Comparison of ENCODE assay signal across 14 cellular contexts in the genomic region with DNA sequence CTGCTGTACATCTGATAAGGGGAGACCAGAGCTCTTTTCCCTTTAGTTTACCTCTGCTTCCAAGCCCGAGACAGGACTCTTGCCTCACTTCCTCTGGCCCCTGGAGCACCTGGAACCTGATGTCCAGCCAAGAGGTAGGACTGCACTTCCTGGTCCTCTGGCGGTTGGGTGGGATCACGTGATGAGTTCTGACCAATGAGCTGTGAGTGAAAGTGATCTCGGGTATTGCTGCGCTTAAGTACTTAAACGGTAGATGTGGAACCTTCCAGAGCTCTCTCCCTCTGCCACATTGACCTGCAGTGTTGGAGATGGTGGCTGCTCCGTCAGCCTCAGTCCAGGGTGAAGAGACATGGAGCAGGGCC.
DNase-seq lines count a peak whose midpoint lies in the region; ATAC-seq, FAIRE-seq and TF ChIP-seq lines count a peak whose summit lies in the region.
"Had no signal": no experiment of that assay in that cellular context is flagged by ENCODE, and none has a peak within 500 bp of the region (broad histone marks: within the 10 kb centered on the region; RNA-seq: fewer than 3 reads in every experiment).

No MANE protein-coding gene starts in this region.

- CTCF ChIA-PET in GM12878 (lab: Yijun Ruan, JAX) = interaction anchor here (0.9 to 5.6 kb wide), 7 partner anchors 9 to 140 kb away, joined by 3 to 77 read pairs (median 3); no protein-coding TSS in a partner anchor
- CTCF ChIA-PET in CD4-positive, alpha-beta T cell (lab: Charles Lee) = no interaction called here

- TF ChIP-seq EP300 in GM12878 (IDR thresholded peaks at IDR 0.05; ENCODE audit: borderline replicate concordance in 1 of 2, control insufficient read depth in 1 of 2, low read depth in 2 of 2, low read length in 2 of 2) = no peak

- H3K36me3 Mint-ChIP-seq in GM23338 (ENCODE audit: low read depth) (no peaks in the 10 kb centered on the region), neural crest cell (ENCODE audit: low read depth) (no peaks in the 10 kb centered on the region)
- H3K36me3 Mint-ChIP-seq in activated T-cell treated with anti-CD3 and anti-CD28 coated beads, Interleukin-2, amount 50 U/mL, for 72 hours (ENCODE audit: insufficient read depth in 2 of 2) = no peaks in the 10 kb centered on the region
- no peaks in the 10 kb centered on the region for H3K36me3 Mint-ChIP-seq in CD4-positive, alpha-beta T cell (ENCODE audit: low read depth)

- H3K4me3 ChIP-seq in GM23338 (no peak overlapping the region), GM12878 (no peak overlapping the region)
- H3K4me3 ChIP-seq: HAP-1, SK-N-MC had no signal

- H3K27ac Mint-ChIP-seq in GM23338 = no peak overlapping the region
- peak overlapping the region; percentile 3 for H3K27ac Mint-ChIP-seq in neural crest cell (ENCODE audit: unreplicated experiment)
- H3K27ac Mint-ChIP-seq in activated T-cell treated with anti-CD3 and anti-CD28 coated beads, Interleukin-2, amount 50 U/mL, for 72 hours = no peak overlapping the region
- H3K27ac Mint-ChIP-seq in CD4-positive, alpha-beta T cell = no peak overlapping the region

- H3K36me3 ChIP-seq in GM23338 (ENCODE audit: insufficient read depth) = no peaks in the 10 kb centered on the region
- H3K36me3 ChIP-seq in GM12878 (ENCODE audit: control insufficient read depth in 2 of 2, insufficient read depth in 2 of 2, low read length in 1 of 2) = no peaks in the 10 kb centered on the region
- H3K36me3 ChIP-seq: BE2C, HAP-1 had no signal

- intact Hi-C loops in GM12878 (cut with micrococcal nuclease; ENCODE audit: unreplicated experiment) = no loop called here
- intact Hi-C loops in CD4-positive, alpha-beta T cell (cut with DNase I, micrococcal nuclease) = no loop called here

- no peak for FAIRE-seq in GM12878 (lab: Jason Lieb, UNC)

- no peak overlapping the region for H3K4me3 Mint-ChIP-seq in GM23338
- H3K4me3 Mint-ChIP-seq in neural crest cell = no peak overlapping the region
- H3K4me3 Mint-ChIP-seq in activated T-cell treated with anti-CD3 and anti-CD28 coated beads, Interleukin-2, amount 50 U/mL, for 72 hours = no peak overlapping the region
- H3K4me3 Mint-ChIP-seq in CD4-positive, alpha-beta T cell = no peak overlapping the region

- no peaks in the 10 kb centered on the region for H3F3A ChIP-seq in GM23338 (replicated peaks; ENCODE audit: low read depth)

- H3K4me2 ChIP-seq in GM23338 (no peak overlapping the region), GM12878 (ENCODE audit: control insufficient read depth, insufficient read depth) (no peak overlapping the region)

- H3K4me1 Mint-ChIP-seq in GM23338 (peaks cover 30% of the 10 kb centered on the region), neural crest cell (peaks cover 16% of the 10 kb centered on the region)
- peaks cover 25% of the 10 kb centered on the region for H3K4me1 Mint-ChIP-seq in activated T-cell treated with anti-CD3 and anti-CD28 coated beads, Interleukin-2, amount 50 U/mL, for 72 hours (ENCODE audit: low read depth)
- peaks cover 33% of the 10 kb centered on the region for H3K4me1 Mint-ChIP-seq in CD4-positive, alpha-beta T cell (ENCODE audit: low read depth)

- ATAC-seq in GM23338 (no peak), GM12878 (no peak)
- no peak for ATAC-seq in activated T-cell treated with anti-CD3 and anti-CD28 coated beads, Interleukin-2, amount 50 U/mL, for 72 hours (replicated peaks in 1 of 2)
- no peak for ATAC-seq in CD4-positive, alpha-beta T cell (ENCODE audit: poor library complexity)

- H3K27me3 ChIP-seq in GM23338 (ENCODE audit: insufficient read depth) = no peaks in the 10 kb centered on the region
- H3K27me3 ChIP-seq in GM12878 (replicated peaks in 1 of 2; ENCODE audit: control insufficient read depth in 2 of 2, insufficient read depth in 2 of 2, low read length in 1 of 2) = no peaks in the 10 kb centered on the region; a peak in 1 of 4 replicates
- H3K27me3 ChIP-seq in CD4-positive, alpha-beta T cell (ENCODE audit: control insufficient read depth, insufficient read depth, low read length) = no peaks in the 10 kb centered on the region
- H3K27me3 ChIP-seq: BE2C had no signal

- no peak for DNase-seq in GM23338 (ENCODE audit: low spot score)
- DNase-seq in GM12878 (ENCODE audit: low read depth, low spot score) = no peak
- DNase-seq in neural crest cell (ENCODE audit: low read depth, low spot score) = no peak
- DNase-seq in activated T-cell treated with anti-CD3 and anti-CD28 coated beads, Interleukin-2, amount 50 U/mL, for 72 hours = no peak
- DNase-seq in NCI-H1694 (lab: John Stamatoyannopoulos, UW) = no peak
- DNase-seq in NCI-H146 (lab: John Stamatoyannopoulos, UW) = no peak
- DNase-seq in CD4-positive, alpha-beta T cell = no peak
- DNase-seq: BE2C, NCI-H1092, NCI-H1694 treated with DMSO at 0.1 percent for 48 hours, NCI-H446 had no signal

- no peaks in the 10 kb centered on the region for H3K79me2 ChIP-seq in GM23338 (replicated peaks; ENCODE audit: insufficient read depth)
- no peaks in the 10 kb centered on the region for H3K79me2 ChIP-seq in GM12878 (ENCODE audit: control insufficient read depth, insufficient read depth, low read length)

- H3K9me3 ChIP-seq in GM12878 (replicated peaks; ENCODE audit: control insufficient read depth, insufficient read depth, low read length) = no peaks in the 10 kb centered on the region
- H3K9me3 ChIP-seq in CD4-positive, alpha-beta T cell (ENCODE audit: control insufficient read depth, low read length) = no peaks in the 10 kb centered on the region
- H3K9me3 ChIP-seq: BE2C, HAP-1 had no signal

- H2AFZ ChIP-seq in GM23338 (peak overlapping the region; percentile 72), GM12878 (ENCODE audit: control insufficient read depth, low read depth, low read length) (no peak overlapping the region)

- H3K27ac ChIP-seq in 22Rv1 = peak overlapping the region; percentile 65
- no peak overlapping the region for H3K27ac ChIP-seq in GM23338 (ENCODE audit: low read depth)
- H3K27ac ChIP-seq in GM12878 (ENCODE audit: control insufficient read depth, insufficient read depth) = no peak overlapping the region
- H3K27ac ChIP-seq in CD4-positive, alpha-beta T cell (ENCODE audit: low read depth, low read length) = no peak overlapping the region
- H3K27ac ChIP-seq: SK-N-MC had no signal

- WGBS in GM12878 (ENCODE audit: insufficient coverage, insufficient replicate concordance, low lambda C conversion rate, missing lambda C conversion rate) = 71% methylated on average over 7 of the region's 7 CpGs

- H3K9ac ChIP-seq in GM12878 (ENCODE audit: control insufficient read depth, insufficient read depth, low read length) = no peak overlapping the region

- no peak for TF ChIP-seq RAD21 in GM12878 (IDR thresholded peaks at IDR 0.05; ENCODE audit: insufficient read depth, low read depth, low read length)

- in situ Hi-C loops in GM12878 (cut with MboI) = no loop called here

- no peak for TF ChIP-seq POLR2A in GM12878 (IDR thresholded peaks at IDR 0.05; ENCODE audit: low read depth, low read length)

- H3K9me3 Mint-ChIP-seq in GM23338 (no peaks in the 10 kb centered on the region), neural crest cell (no peaks in the 10 kb centered on the region)
- H3K9me3 Mint-ChIP-seq in activated T-cell treated with anti-CD3 and anti-CD28 coated beads, Interleukin-2, amount 50 U/mL, for 72 hours = no peaks in the 10 kb centered on the region
- H3K9me3 Mint-ChIP-seq in CD4-positive, alpha-beta T cell = no peaks in the 10 kb centered on the region

- H3K9me2 ChIP-seq in GM23338 (ENCODE audit: insufficient read depth) = no peaks in the 10 kb centered on the region

- RAD21 ChIA-PET in GM12878 (lab: Charles Lee; ENCODE audit: unreplicated experiment) = no interaction called here

- SMC1A ChIA-PET in GM12878 (lab: Charles Lee; ENCODE audit: uncharacterized antibody, unreplicated experiment) = no interaction called here

- POLR2A ChIA-PET in GM12878 (lab: Charles Lee) = interaction anchor here (0.6 kb wide), 1 partner anchor 118 kb away, joined by 6 read pairs; no protein-coding TSS in a partner anchor
- POLR2A ChIA-PET in CD4-positive, alpha-beta T cell (lab: Charles Lee) = no interaction called here

- peaks cover 3% of the 10 kb centered on the region for H3K27me3 Mint-ChIP-seq in GM23338 (ENCODE audit: insufficient read depth, low read depth, poor library complexity)
- H3K27me3 Mint-ChIP-seq in neural crest cell (ENCODE audit: low read depth) = no peaks in the 10 kb centered on the region
- peaks cover 6% of the 10 kb centered on the region for H3K27me3 Mint-ChIP-seq in activated T-cell treated with anti-CD3 and anti-CD28 coated beads, Interleukin-2, amount 50 U/mL, for 72 hours (ENCODE audit: low read depth)
- H3K27me3 Mint-ChIP-seq in CD4-positive, alpha-beta T cell = no peaks in the 10 kb centered on the region

- BruUV-seq in GM12878 (replicated peaks; lab: Mats Ljungman, UMichigan) = no TSS peak

- H4K20me1 ChIP-seq in GM23338 (replicated peaks; ENCODE audit: insufficient read depth) (no peaks in the 10 kb centered on the region), GM12878 (ENCODE audit: control insufficient read depth, insufficient read depth) (no peaks in the 10 kb centered on the region)

- peaks cover 22% of the 10 kb centered on the region for H3K4me1 ChIP-seq in GM23338 (ENCODE audit: insufficient read depth)
- peaks cover 10% of the 10 kb centered on the region for H3K4me1 ChIP-seq in GM12878 (ENCODE audit: control insufficient read depth, insufficient read depth, low read length)
- H3K4me1 ChIP-seq: HAP-1 had no signal

- no peak for TF ChIP-seq CTCF in 22Rv1 (IDR thresholded peaks at IDR 0.05)
- TF ChIP-seq CTCF in GM23338 (conservative IDR thresholded peaks at IDR 0.05; ENCODE audit: low read depth in 2 of 2) = no peak
- no peak for TF ChIP-seq CTCF in GM12878 (IDR thresholded peaks at IDR 0.05 in 2 of 3, conservative IDR thresholded peaks at IDR 0.05 in 1 of 3; ENCODE audit: control insufficient read depth in 2 of 3, extremely low read depth in 1 of 3, insufficient read depth in 1 of 3, low read depth in 3 of 3, low read length in 3 of 3)
- TF ChIP-seq CTCF in neural crest cell (conservative IDR thresholded peaks at IDR 0.05) = no peak
- no peak for TF ChIP-seq CTCF in CD4-positive, alpha-beta T cell (IDR thresholded peaks at IDR 0.05)

TF ChIP-seq in GM23338, 12 proteins besides CTCF, POLR2A, EP300 and RAD21:
- TF ChIP-seq EZH2 (IDR thresholded peaks at IDR 0.05; ENCODE audit: low read depth, unreplicated experiment) (no peak), ZNF331 (CRISPR knock-in tag; IDR thresholded peaks at IDR 0.05; ENCODE audit: low read depth) (no peak), CREB1 (CRISPR knock-in tag; IDR thresholded peaks at IDR 0.05; ENCODE audit: low read depth) (no peak), NANOG (IDR thresholded peaks at IDR 0.05; ENCODE audit: borderline replicate concordance) (no peak)

TF ChIP-seq in GM12878, 131 proteins besides CTCF, POLR2A, EP300 and RAD21 (continues in another document):
- no peak for TF ChIP-seq NR2C2 (IDR thresholded peaks at IDR 0.05; ENCODE audit: borderline replicate concordance, control insufficient read depth, insufficient read length, low read depth)
- TF ChIP-seq, protein P1, sequence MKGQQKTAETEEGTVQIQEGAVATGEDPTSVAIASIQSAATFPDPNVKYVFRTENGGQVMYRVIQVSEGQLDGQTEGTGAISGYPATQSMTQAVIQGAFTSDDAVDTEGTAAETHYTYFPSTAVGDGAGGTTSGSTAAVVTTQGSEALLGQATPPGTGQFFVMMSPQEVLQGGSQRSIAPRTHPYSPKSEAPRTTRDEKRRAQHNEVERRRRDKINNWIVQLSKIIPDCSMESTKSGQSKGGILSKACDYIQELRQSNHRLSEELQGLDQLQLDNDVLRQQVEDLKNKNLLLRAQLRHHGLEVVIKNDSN (IDR thresholded peaks at IDR 0.05; ENCODE audit: borderline replicate concordance, extremely low read length, insufficient read depth, low read depth, low read length) = peak; percentile 65
